12 cellular contexts compared by ENCODE assay signal in the genomic region with DNA sequence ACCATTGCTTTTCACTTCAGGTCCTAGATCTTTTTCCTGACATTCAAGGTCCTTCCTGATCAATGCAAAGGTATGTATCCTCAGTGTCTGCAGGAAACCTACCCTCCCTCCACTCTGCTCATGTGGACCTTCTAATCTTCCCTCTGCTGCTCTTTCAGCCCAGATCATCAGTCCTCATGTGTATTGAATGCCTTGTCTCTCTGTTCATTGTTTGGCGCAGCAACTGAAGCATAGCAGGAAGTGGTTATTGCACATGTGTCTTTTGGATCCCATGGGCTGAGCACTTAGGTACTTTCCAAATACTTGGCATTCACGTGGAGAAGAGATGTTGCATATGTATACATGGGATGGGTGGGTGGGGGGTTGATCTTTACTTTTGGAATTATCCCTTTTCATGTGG. TPM values are rescaled to one million over a fixed set of nuclear protein-coding genes. Genes with fewer than 3 reads are reported as not detected.
A peak's percentile ranks its signal among the peaks of the same experiment; 100 is the strongest.
DNase-seq lines count a peak whose midpoint lies in the region; ATAC-seq, FAIRE-seq and TF ChIP-seq lines count a peak whose summit lies in the region.
"Had no signal": no experiment of that assay in that cellular context is flagged by ENCODE, and none has a peak within 500 bp of the region (broad histone marks: within the 10 kb centered on the region; RNA-seq: fewer than 3 reads in every experiment).

No MANE protein-coding gene starts in this region.

- intact Hi-C loops in OCI-LY7 (cut with micrococcal nuclease; ENCODE audit: unreplicated experiment): no loop called here

- H4K20me1 ChIP-seq in OCI-LY7 (ENCODE audit: insufficient read depth, low read length): no peaks in the 10 kb centered on the region

- H3K9me3 ChIP-seq in OCI-LY7 (ENCODE audit: low read length) (no peaks in the 10 kb centered on the region), small intestine (ENCODE audit: control insufficient read depth, low read depth) (no peaks in the 10 kb centered on the region)
- H3K9me3 ChIP-seq: sigmoid colon had no signal

- H3K27me3 ChIP-seq in small intestine (ENCODE audit: control insufficient read depth in 2 of 2, insufficient read depth in 2 of 2, low read length in 2 of 2): no peaks in the 10 kb centered on the region
- H3K27me3 ChIP-seq: sigmoid colon had no signal

- peak overlapping the region; percentile 70 for H3K4me2 ChIP-seq in OCI-LY7 (ENCODE audit: low read length)

- no peaks in the 10 kb centered on the region for H3K9me2 ChIP-seq in OCI-LY7 (ENCODE audit: insufficient read depth, low read length)

- no TSS peak for BruUV-seq in OCI-LY7 (replicated peaks; lab: Mats Ljungman, UMichigan)

- H3K4me3 ChIP-seq in OCI-LY7 (ENCODE audit: low read depth, low read length, poor library complexity, severe bottlenecking) (peak overlapping the region; percentile 31), small intestine (ENCODE audit: low read depth in 1 of 2, low read length in 2 of 2) (no peak overlapping the region)
- H3K4me3 ChIP-seq: sigmoid colon had no signal

- TF ChIP-seq CTCF in GM20000 (IDR thresholded peaks at IDR 0.05; ENCODE audit: extremely low read depth, missing control alignments) (no peak), OCI-LY7 (conservative IDR thresholded peaks at IDR 0.05; ENCODE audit: low read length) (no peak)

- no peak for FAIRE-seq in small intestine (lab: Jason Lieb, UNC)

- H2AFZ ChIP-seq in OCI-LY7 (ENCODE audit: low read length): peak overlapping the region; percentile 89

- CTCF ChIA-PET in OCI-LY7 (lab: Charles Lee; ENCODE audit: unreplicated experiment): interaction anchor here (0.6 kb wide), 1 partner anchor 14 kb away, joined by 3 read pairs; no protein-coding TSS in a partner anchor

- POLR2A ChIA-PET in OCI-LY7 (lab: Charles Lee): interaction anchor here (0.7 to 18.3 kb wide), 5 partner anchors 13 to 44 kb away, joined by 3 to 404 read pairs (median 3); no protein-coding TSS in a partner anchor

- no peaks in the 10 kb centered on the region for H3K36me3 ChIP-seq in OCI-LY7 (ENCODE audit: insufficient read depth, low read length)
- no peaks in the 10 kb centered on the region for H3K36me3 ChIP-seq in small intestine (ENCODE audit: control insufficient read depth in 2 of 2, insufficient read depth in 2 of 2, low read length in 2 of 2)
- H3K36me3 ChIP-seq: sigmoid colon had no signal

- H3K27ac ChIP-seq in OCI-LY7 (ENCODE audit: low read depth, low read length, poor library complexity, severe bottlenecking) (peak overlapping the region; percentile 75), small intestine (ENCODE audit: low read depth in 1 of 2, low read length in 1 of 2) (no peak overlapping the region)
- H3K27ac ChIP-seq: sigmoid colon had no signal

- ATAC-seq in left lobe of liver: no peak
- ATAC-seq: left colon had no signal

- no peaks in the 10 kb centered on the region for H3K79me2 ChIP-seq in OCI-LY7 (ENCODE audit: insufficient read depth, low read depth, low read length)

- 33 to 42% (median 41%) methylated on average over 2 of the region's 2 CpGs for WGBS in small intestine, 3 donors

- H3K4me1 ChIP-seq in OCI-LY7 (ENCODE audit: insufficient read depth, low read length, poor library complexity, severe bottlenecking) (peaks cover 61% of the 10 kb centered on the region), small intestine (ENCODE audit: control insufficient read depth in 2 of 2, insufficient read depth in 1 of 2, low read depth in 1 of 2, low read length in 1 of 2) (no peaks in the 10 kb centered on the region)

- DNase-seq in NCI-H510A treated with DMSO at 0.1 percent for 48 hours (lab: John Stamatoyannopoulos, UW) (peak; percentile 9), NCI-H510A (lab: John Stamatoyannopoulos, UW) (no peak), GM20000 (ENCODE audit: low spot score) (peak; percentile 40), OCI-LY7 (ENCODE audit: low spot score) (peak; percentile 82), kidney tubule cell (ENCODE audit: low spot score) (peak; percentile 78), SW 1271 (lab: John Stamatoyannopoulos, UW) (no peak), small intestine (no peak), left lobe of liver (ENCODE audit: low spot score) (no peak)
- DNase-seq: activated gamma-delta T cell, left colon, NCI-H1930, sigmoid colon had no signal

RNA-seq across cellular contexts. Expression of a gene that starts 4.3 kb away (rescaled TPM):
- total RNA-seq in OCI-LY7 (2014; rRNA removed; shearing (Covaris generic)): 79.5 and 95.3 TPM in 2 replicates
- total RNA-seq in OCI-LY7 (2022) (157 and 189 TPM in 2 replicates), left lobe of liver (5.5 TPM)
- 1 to 10 TPM; 1.9 to 4.4 (median 3.1) TPM for polyA plus RNA-seq in small intestine

RNA-seq across cellular contexts. Expression of a gene that starts 36.6 kb away (rescaled TPM):
- total RNA-seq in OCI-LY7 (2014; rRNA removed; shearing (Covaris generic)): 9.0 and 10.7 TPM in 2 replicates
- total RNA-seq in OCI-LY7 (2022) (6.8 and 13.1 TPM in 2 replicates), left lobe of liver (not detected)
- under 1 TPM in 1 of 3 donors, not detected in 2; 0.07 TPM for polyA plus RNA-seq in small intestine
- total RNA-seq: sigmoid colon had no signal

Comparison
In these comparisons a context has a peak if more than half of its experiments do, and no peak if none do; other contexts are left out.
1. DNase-seq: peak in NCI-H510A treated with DMSO at 0.1 percent for 48 hours (single experiment), GM20000 (single experiment), OCI-LY7 (single experiment) and kidney tubule cell (single experiment); none in NCI-H510A (single experiment), SW 1271 (0 of 2), small intestine (single experiment) and left lobe of liver (single experiment).
2. RNA of a gene that starts 4.3 kb away (total RNA-seq): 79.5 to 189 TPM in OCI-LY7; 5.5 TPM in left lobe of liver (single experiment); every median in the first group is over 10 times any median in the second.